8 cellular contexts compared by ENCODE assay signal in the genomic region with DNA sequence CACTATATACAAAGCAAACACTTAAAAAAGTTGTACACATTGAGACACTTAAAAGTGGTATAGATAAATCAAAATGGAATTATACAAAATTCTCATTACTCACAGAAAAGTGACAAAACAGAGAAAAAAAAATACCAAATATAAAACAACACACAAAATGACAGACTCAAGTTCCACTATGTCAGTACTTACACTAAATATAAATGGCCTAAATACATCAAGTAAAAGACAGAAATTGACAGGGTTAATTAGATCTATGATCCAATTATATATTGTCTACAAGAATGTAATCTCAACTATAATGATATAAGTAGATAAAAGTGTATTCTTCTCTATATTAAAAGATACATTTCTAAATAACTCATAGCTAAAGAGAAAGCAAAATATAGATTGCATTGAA.
"Had no signal": no experiment of that assay in that cellular context is flagged by ENCODE, and none has a peak within 500 bp of the region (broad histone marks: within the 10 kb centered on the region; RNA-seq: fewer than 3 reads in every experiment).

No MANE protein-coding gene starts in this region.

- H3K4me1 ChIP-seq: HAP-1 had no signal

- DNase-seq: GM23248, GOT3, H7, IMR-90, KBM-7 had no signal

- H3K9ac ChIP-seq: GM23248 had no signal

- FAIRE-seq: HTR-8/SVneo had no signal

- ATAC-seq: HCT116 had no signal

- H3K36me3 ChIP-seq: HAP-1 had no signal

- H3K4me3 ChIP-seq: GM23248, HAP-1 had no signal

- H2AFZ ChIP-seq: GM23248 had no signal

- H3K27ac ChIP-seq: GM23248 had no signal
